Comparison of ENCODE assay signal across 9 cellular contexts in the genomic region with DNA sequence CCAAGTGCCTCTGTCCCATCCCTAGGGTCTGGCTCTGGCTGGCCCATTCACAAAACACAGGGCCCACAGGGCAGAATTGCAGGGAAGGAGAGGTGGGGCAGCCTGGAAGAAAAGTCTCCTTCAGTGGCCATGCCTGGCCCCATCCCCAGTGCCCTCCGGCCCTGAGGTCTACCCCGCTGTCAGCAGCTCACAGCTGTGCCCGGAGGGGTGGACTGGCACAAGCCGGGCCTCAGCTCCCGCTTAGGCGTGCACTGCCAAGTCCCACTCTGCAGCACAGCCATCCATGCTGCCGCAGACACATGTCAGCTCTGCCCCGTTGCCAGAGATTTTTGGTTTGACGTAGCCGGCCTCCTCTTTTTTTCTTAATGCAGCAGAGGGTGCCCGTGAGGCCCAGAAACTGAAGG. TPM values are rescaled to one million over a fixed set of nuclear protein-coding genes. Genes with fewer than 3 reads are reported as not detected.
A peak's percentile ranks its signal among the peaks of the same experiment; 100 is the strongest.
DNase-seq lines count a peak whose midpoint lies in the region; ATAC-seq and TF ChIP-seq lines count a peak whose summit lies in the region.
"Had no signal": no experiment of that assay in that cellular context is flagged by ENCODE, and none has a peak within 500 bp of the region (broad histone marks: within the 10 kb centered on the region; RNA-seq: fewer than 3 reads in every experiment).

No MANE protein-coding gene starts in this region.

- no peaks in the 10 kb centered on the region for H4K20me1 ChIP-seq in Loucy (ENCODE audit: insufficient read depth, low read length, poor library complexity, severe bottlenecking)

- no peaks in the 10 kb centered on the region for H3F3A ChIP-seq in Loucy (ENCODE audit: low read depth)

- H3K36me3 ChIP-seq in ACC112 (ENCODE audit: insufficient read depth, low read length) (no peaks in the 10 kb centered on the region), Loucy (ENCODE audit: insufficient read depth, low read length) (no peaks in the 10 kb centered on the region)

- no peaks in the 10 kb centered on the region for H3K79me2 ChIP-seq in ACC112 (ENCODE audit: control insufficient read depth, insufficient read depth, low read length, unreplicated experiment)
- H3K79me2 ChIP-seq in Loucy (ENCODE audit: insufficient read depth, low read length): no peaks in the 10 kb centered on the region

- H3K9me3 ChIP-seq in Loucy (ENCODE audit: insufficient read depth, low read depth, low read length): no peaks in the 10 kb centered on the region

- H3K27me3 Mint-ChIP-seq in chondrocyte (ENCODE audit: low read depth): peaks cover 20% of the 10 kb centered on the region

- no peak overlapping the region for H3K27ac Mint-ChIP-seq in chondrocyte (ENCODE audit: unreplicated experiment)

- H3K4me3 ChIP-seq in ACC112 (ENCODE audit: low read depth, low read length): no peak overlapping the region
- H3K4me3 ChIP-seq in Loucy (ENCODE audit: low read length, poor library complexity, severe bottlenecking): no peak overlapping the region

- no peak overlapping the region for H3K27ac ChIP-seq in ACC112 (ENCODE audit: low read depth, low read length)

- no peak overlapping the region for H3K9ac ChIP-seq in Loucy (ENCODE audit: low read depth, low read length, poor library complexity, severe bottlenecking)

- no peak for TF ChIP-seq CTCF in Loucy (conservative IDR thresholded peaks at IDR 0.05; ENCODE audit: low read length)
- peak; percentile 13 for TF ChIP-seq CTCF in chondrocyte (IDR thresholded peaks at IDR 0.05)

- no peaks in the 10 kb centered on the region for H3K9me3 Mint-ChIP-seq in chondrocyte (ENCODE audit: low read depth)

- H2AFZ ChIP-seq in ACC112 (ENCODE audit: low read length, unreplicated experiment) (peak overlapping the region; percentile 3), Loucy (ENCODE audit: low read length) (peak overlapping the region; percentile 10)

- H3K4me1 ChIP-seq in ACC112 (ENCODE audit: control insufficient read depth, insufficient read depth, low read length, unreplicated experiment) (no peaks in the 10 kb centered on the region), Loucy (ENCODE audit: insufficient read depth, low read length, poor library complexity, severe bottlenecking) (no peaks in the 10 kb centered on the region)

- H3K4me3 Mint-ChIP-seq in chondrocyte (ENCODE audit: unreplicated experiment): no peak overlapping the region

- H3K4me1 Mint-ChIP-seq in chondrocyte (ENCODE audit: low read depth): peaks cover 10% of the 10 kb centered on the region

- H3K27me3 ChIP-seq in ACC112 (ENCODE audit: insufficient read depth, low read length) (peaks cover 42% of the 10 kb centered on the region), Loucy (ENCODE audit: insufficient read depth, low read length, poor library complexity, severe bottlenecking) (no peaks in the 10 kb centered on the region)

- no peak for ATAC-seq in HG03432 (IDR thresholded peaks at IDR 0.05; ENCODE audit: unreplicated experiment)
- ATAC-seq in HG03565 (IDR thresholded peaks at IDR 0.05; ENCODE audit: unreplicated experiment): no peak

- DNase-seq in chondrocyte (ENCODE audit: low spot score): no peak
- peak; percentile 94 for DNase-seq in medulla oblongata (ENCODE audit: extremely low spot score)
- no peak for DNase-seq in NCI-H510A treated with DMSO at 0.1 percent for 48 hours (lab: John Stamatoyannopoulos, UW)
- DNase-seq in DMS53 treated with DMSO at 0.1 percent for 48 hours (lab: John Stamatoyannopoulos, UW; ENCODE audit: unreplicated experiment): no peak

- peak overlapping the region; percentile 22 for H3K4me2 ChIP-seq in Loucy (ENCODE audit: low read depth, low read length, poor library complexity, severe bottlenecking)

- no peaks in the 10 kb centered on the region for H3K9me2 ChIP-seq in Loucy (replicated peaks; ENCODE audit: low read depth, low read length)

- no peaks in the 10 kb centered on the region for H3K36me3 Mint-ChIP-seq in chondrocyte (ENCODE audit: low read depth)

RNA-seq across cellular contexts. Expression of a gene that starts 3.9 kb away (rescaled TPM):
- 0.12 to 0.24 TPM (median 0.13 TPM) in 3 replicates for total RNA-seq in chondrocyte
- total RNA-seq: T-helper 1 cell treated with Interleukin-12 subunit alpha and Interleukin-12 subunit beta and Interleukin-4 antibody, amounts not matched to agents 30 ng/mL and 1 ng/mL, for 36 hours had no signal

RNA-seq across cellular contexts. Expression of a gene that starts 27.7 kb away (rescaled TPM):
- 0.28 to 0.42 TPM in 2 of 3 replicates, not detected in the other for total RNA-seq in chondrocyte

RNA-seq across cellular contexts. Expression of a gene that starts 44.5 kb away (rescaled TPM):
- not detected in 3 replicates for total RNA-seq in chondrocyte
